In the genomic region with DNA sequence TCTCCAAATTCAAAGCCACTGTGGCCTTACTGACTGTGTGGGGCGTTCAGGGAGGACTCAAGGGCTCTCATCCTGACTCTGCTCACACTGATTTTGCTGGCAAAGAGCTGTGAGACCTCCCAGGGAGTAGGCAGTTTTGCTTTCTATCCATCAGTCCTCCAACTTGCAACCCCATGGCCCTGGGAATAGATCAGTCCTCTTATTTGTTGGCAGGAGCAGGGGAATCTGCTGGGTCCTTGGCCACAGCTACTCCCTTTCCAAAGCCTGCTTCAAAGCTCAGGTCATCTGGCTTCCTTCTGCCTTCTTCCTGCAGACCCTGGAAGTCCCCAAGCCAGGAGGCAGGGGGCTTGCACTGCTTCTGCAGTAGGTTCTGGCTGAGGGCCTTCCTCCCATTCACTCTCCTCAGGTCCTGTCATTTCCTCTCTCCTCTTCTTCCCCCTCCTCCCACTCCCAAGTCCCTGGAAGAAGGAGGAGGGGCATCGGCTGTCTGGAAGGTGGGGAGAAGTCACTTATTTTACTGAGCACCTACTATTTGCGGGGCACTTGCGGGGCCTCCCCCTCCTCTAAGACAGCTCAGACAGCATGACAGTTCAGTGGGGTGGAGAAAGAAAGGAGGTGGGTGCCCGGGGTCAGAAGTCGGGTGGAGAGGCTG, we compare ENCODE assay signal across 8 cellular contexts. TPM values are rescaled to one million over a fixed set of nuclear protein-coding genes. Genes with fewer than 3 reads are reported as not detected.
DNase-seq lines count a peak whose midpoint lies in the region; ATAC-seq and TF ChIP-seq lines count a peak whose summit lies in the region.

No MANE protein-coding gene starts in this region.

- peaks cover 0 to 4% of the 10 kb centered on the region in 2 donors for H3K27me3 ChIP-seq in Peyer's patch
- no peaks in the 10 kb centered on the region for H3K27me3 ChIP-seq in osteoblast (ENCODE audit: insufficient read depth, low read length)

- TF ChIP-seq POLR2A in Peyer's patch (IDR thresholded peaks at IDR 0.05) = no peak

- H4K20me1 ChIP-seq in osteoblast (ENCODE audit: insufficient read depth, low read length) = no peaks in the 10 kb centered on the region

- TF ChIP-seq CTCF in Peyer's patch (IDR thresholded peaks at IDR 0.05) = no peak
- TF ChIP-seq CTCF in epithelial cell of proximal tubule (conservative IDR thresholded peaks at IDR 0.05; ENCODE audit: low read depth, low read length) = no peak
- TF ChIP-seq CTCF in osteoblast (IDR thresholded peaks at IDR 0.05; ENCODE audit: extremely low read depth, low read depth, low read length) = no peak

- H3K27ac ChIP-seq in Peyer's patch (peak overlapping the region; percentile 61 to 78 (median 68)), osteoblast (ENCODE audit: low read depth, low read length) (peak overlapping the region; percentile 91)

- DNase-seq in EH (ENCODE audit: low read depth) = peak; percentile 67
- no peak for DNase-seq in Peyer's patch
- no peak for DNase-seq in epithelial cell of proximal tubule (ENCODE audit: low read depth)
- DNase-seq in osteoblast (ENCODE audit: insufficient read length, low spot score, missing footprints) = peak; percentile 79
- no peak for DNase-seq in superior temporal gyrus (ENCODE audit: extremely low spot score)
- no peak for DNase-seq in activated CD8-positive, alpha-beta memory T cell treated with anti-CD3 and anti-CD28 coated beads, Interleukin-2, amount 50 U/mL, for 48 hours

- no peaks in the 10 kb centered on the region for H3K9me3 ChIP-seq in Peyer's patch
- no peaks in the 10 kb centered on the region for H3K9me3 ChIP-seq in osteoblast (ENCODE audit: low read depth, low read length)

- peak overlapping the region; percentile 83 for H3K4me2 ChIP-seq in osteoblast (ENCODE audit: insufficient read depth, low read length)

- peak overlapping the region; percentile 38 for H2AFZ ChIP-seq in osteoblast (ENCODE audit: low read length)

- no peak for ATAC-seq in GM18867 (IDR thresholded peaks at IDR 0.05; ENCODE audit: unreplicated experiment)
- ATAC-seq in HG03139 (IDR thresholded peaks at IDR 0.05; ENCODE audit: unreplicated experiment) = no peak

- H3K4me3 ChIP-seq in Peyer's patch (peak overlapping the region in 3 of 4 donors; percentile 53 to 63 (median 58)), epithelial cell of proximal tubule (ENCODE audit: low read depth, low read length) (peak overlapping the region; percentile 57), osteoblast (ENCODE audit: insufficient read depth, low read length) (peak overlapping the region; percentile 89)

- H3K4me1 ChIP-seq in Peyer's patch = peaks cover 0 to 29% (median 15%) of the 10 kb centered on the region in 4 donors
- H3K4me1 ChIP-seq in osteoblast (ENCODE audit: insufficient read depth, low read length) = peaks cover 70% of the 10 kb centered on the region

- H3K36me3 ChIP-seq in Peyer's patch (no peaks in the 10 kb centered on the region), osteoblast (ENCODE audit: insufficient read depth, low read length) (no peaks in the 10 kb centered on the region)

- H3K79me2 ChIP-seq in osteoblast (ENCODE audit: insufficient read depth, low read length) = peaks cover 37% of the 10 kb centered on the region

RNA-seq across cellular contexts. Expression of a gene that starts 0.8 kb away (rescaled TPM):
- total RNA-seq in Peyer's patch (10 to 100 TPM in 3 of 4 donors, 1 to 10 TPM in 1; 6.7 to 47.9 (median 14.9) TPM), epithelial cell of proximal tubule (24.1 and 24.3 TPM in 2 replicates), osteoblast (47.0 and 47.1 TPM in 2 replicates)

RNA-seq across cellular contexts. Expression of a gene that starts 31.2 kb away (rescaled TPM):
- total RNA-seq in Peyer's patch (100 to 1,000 TPM; 139 to 306 (median 160) TPM), epithelial cell of proximal tubule (630 and 765 TPM in 2 replicates), osteoblast (389 and 480 TPM in 2 replicates)

Comparison
In these comparisons a context has a peak if more than half of its experiments do, and no peak if none do; other contexts are left out.
1. DNase-seq: peak in EH (single experiment) and osteoblast (single experiment); none in Peyer's patch (0 of 3), epithelial cell of proximal tubule (single experiment), superior temporal gyrus (single experiment) and activated CD8-positive, alpha-beta memory T cell treated with anti-CD3 and anti-CD28 coated beads, Interleukin-2, amount 50 U/mL, for 48 hours (single experiment).
2. Peak in every context shown above with its lines, with median percentiles within 50 percentile points of each other: H3K4me3 ChIP-seq.